8 cellular contexts compared by ENCODE assay signal in genomic region chr19:17579523-17580244, GRCh38. TPM values are rescaled to one million over a fixed set of nuclear protein-coding genes. Genes with fewer than 3 reads are reported as not detected.
DNase-seq lines count a peak whose midpoint lies in the region; ATAC-seq and TF ChIP-seq lines count a peak whose summit lies in the region.

No MANE protein-coding gene starts in this region.

- H3K4me3 Mint-ChIP-seq in activated naive CD8-positive, alpha-beta T cell treated with anti-CD3 and anti-CD28 coated beads, Interleukin-2, amount 50 U/mL, for 24 hours = no peak overlapping the region

- H3K36me3 ChIP-seq in aorta (ENCODE audit: control insufficient read depth in 1 of 2, insufficient read depth in 2 of 2, low read length in 1 of 2) = peaks cover 0 to 10% of the 10 kb centered on the region in 2 donors

- H3K4me1 ChIP-seq in aorta (ENCODE audit: control insufficient read depth in 1 of 2, insufficient read depth in 2 of 2, low read length in 2 of 2) = no peaks in the 10 kb centered on the region

- 67 to 73% methylated on average over 19 to 20 of the region's 20 CpGs for WGBS in aorta, 2 donors

- H3K27ac Mint-ChIP-seq in activated naive CD8-positive, alpha-beta T cell treated with anti-CD3 and anti-CD28 coated beads, Interleukin-2, amount 50 U/mL, for 24 hours = no peak overlapping the region

- no peaks in the 10 kb centered on the region for H3K27me3 ChIP-seq in aorta (ENCODE audit: control insufficient read depth in 1 of 2, insufficient read depth in 2 of 2, low read length in 1 of 2)

- no peak overlapping the region for H3K27ac ChIP-seq in aorta (ENCODE audit: low read depth in 1 of 2, low read length in 2 of 2)

- H3K9me3 Mint-ChIP-seq in activated naive CD8-positive, alpha-beta T cell treated with anti-CD3 and anti-CD28 coated beads, Interleukin-2, amount 50 U/mL, for 24 hours = no peaks in the 10 kb centered on the region

- H3K36me3 Mint-ChIP-seq in activated naive CD8-positive, alpha-beta T cell treated with anti-CD3 and anti-CD28 coated beads, Interleukin-2, amount 50 U/mL, for 24 hours (ENCODE audit: low read depth) = peaks cover 46% of the 10 kb centered on the region

- DNase-seq in 8988T (peak; percentile 81), GM10248 (ENCODE audit: extremely low spot score) (peak; percentile 83), NCI-H82 (lab: John Stamatoyannopoulos, UW) (peak; percentile 90), iPS-NIHi11 (ENCODE audit: low spot score) (peak; percentile 85), aorta (peak; percentile 74 to 86), GF-D8 (lab: John Stamatoyannopoulos, UW) (no peak)
- peak; percentile 38 for DNase-seq in activated naive CD8-positive, alpha-beta T cell treated with anti-CD3 and anti-CD28 coated beads, Interleukin-2, amount 50 U/mL, for 24 hours

- no peak for TF ChIP-seq CTCF in GM10248 (IDR thresholded peaks at IDR 0.05; ENCODE audit: control extremely low read depth, extremely low read depth, low read depth, missing control alignments)

- POLR2A ChIA-PET in GM10248 (lab: Yijun Ruan, JAX) = interaction anchor here (0.5 to 0.6 kb wide), 2 partner anchors 55 to 149 kb away, joined by 3 read pairs; no protein-coding TSS in a partner anchor

- no peak overlapping the region for H3K4me3 ChIP-seq in aorta (ENCODE audit: low read length in 2 of 2)

- peak; percentile 48 for ATAC-seq in activated naive CD8-positive, alpha-beta T cell treated with anti-CD3 and anti-CD28 coated beads, Interleukin-2, amount 50 U/mL, for 24 hours
- ATAC-seq in aorta (ENCODE audit: low FRiP score) (peak; percentile 70), GM21825 (IDR thresholded peaks at IDR 0.05; ENCODE audit: unreplicated experiment) (no peak)

- CTCF ChIA-PET in GM10248 (lab: Yijun Ruan, JAX) = interaction anchor here (0.9 to 3.4 kb wide), 3 partner anchors 26 to 187 kb away, joined by 3 to 16 read pairs (median 4); no protein-coding TSS in a partner anchor

- no peaks in the 10 kb centered on the region for H3K9me3 ChIP-seq in aorta (ENCODE audit: control insufficient read depth, low read length)

- intact Hi-C loops in aorta (cut with DNase I) = no loop called here

- no peaks in the 10 kb centered on the region for H3K4me1 Mint-ChIP-seq in activated naive CD8-positive, alpha-beta T cell treated with anti-CD3 and anti-CD28 coated beads, Interleukin-2, amount 50 U/mL, for 24 hours

- no peaks in the 10 kb centered on the region for H3K27me3 Mint-ChIP-seq in activated naive CD8-positive, alpha-beta T cell treated with anti-CD3 and anti-CD28 coated beads, Interleukin-2, amount 50 U/mL, for 24 hours

RNA-seq across cellular contexts. Expression of gene COLGALT1, which starts 24.2 kb away (rescaled TPM):
- total RNA-seq in aorta = 10 to 100 TPM; 67.1 to 91.2 TPM
- polyA plus RNA-seq in aorta = 10 to 100 TPM; 26.3 to 45.6 TPM
